ENCODE assay signal across 10 cellular contexts in genomic region chr6:106162926-106163325, GRCh38.
DNase-seq lines count a peak whose midpoint lies in the region; FAIRE-seq and TF ChIP-seq lines count a peak whose summit lies in the region.
"Had no signal": no experiment of that assay in that cellular context is flagged by ENCODE, and none has a peak within 500 bp of the region (broad histone marks: within the 10 kb centered on the region; RNA-seq: fewer than 3 reads in every experiment).

No MANE protein-coding gene starts in this region.

- no peak for FAIRE-seq in small intestine (lab: Jason Lieb, UNC)

- H3K9me3 Mint-ChIP-seq in T-helper 1 cell treated with Interleukin-12 subunit alpha and Interleukin-12 subunit beta and Interleukin-4 antibody, amounts not matched to agents 30 μg/mL and 1 μg/mL, for 36 hours, result no peaks in the 10 kb centered on the region
- no peaks in the 10 kb centered on the region for H3K9me3 Mint-ChIP-seq in dendritic cell treated with granulocyte-macrophage colony-stimulating factor and Interleukin-4, amounts not matched to agents 40 ng/mL and 50 ng/mL, for 4 days
- H3K9me3 Mint-ChIP-seq: brain had no signal

- no peaks in the 10 kb centered on the region for H3K36me3 ChIP-seq in small intestine (ENCODE audit: control insufficient read depth in 2 of 2, insufficient read depth in 2 of 2, low read length in 2 of 2)

- H3K4me1 Mint-ChIP-seq in T-helper 1 cell treated with Interleukin-12 subunit alpha and Interleukin-12 subunit beta and Interleukin-4 antibody, amounts not matched to agents 30 μg/mL and 1 μg/mL, for 36 hours (ENCODE audit: low read depth), result peaks cover 41% of the 10 kb centered on the region
- H3K4me1 Mint-ChIP-seq in dendritic cell treated with granulocyte-macrophage colony-stimulating factor and Interleukin-4, amounts not matched to agents 40 ng/mL and 50 ng/mL, for 4 days (ENCODE audit: low read depth), result peaks cover 59% of the 10 kb centered on the region

- peak overlapping the region; percentile 94 for H3K27ac Mint-ChIP-seq in T-helper 1 cell treated with Interleukin-12 subunit alpha and Interleukin-12 subunit beta and Interleukin-4 antibody, amounts not matched to agents 30 μg/mL and 1 μg/mL, for 36 hours
- H3K27ac Mint-ChIP-seq in dendritic cell treated with granulocyte-macrophage colony-stimulating factor and Interleukin-4, amounts not matched to agents 40 ng/mL and 50 ng/mL, for 4 days, result peak overlapping the region; percentile 95

- TF ChIP-seq CTCF in NB4 (IDR thresholded peaks at IDR 0.05; ENCODE audit: low read depth, low read length), result no peak

- no peaks in the 10 kb centered on the region for H3K27me3 ChIP-seq in small intestine (ENCODE audit: control insufficient read depth in 2 of 2, insufficient read depth in 2 of 2, low read length in 2 of 2)

- H3K4me1 ChIP-seq in small intestine (ENCODE audit: control insufficient read depth in 2 of 2, insufficient read depth in 1 of 2, low read depth in 1 of 2, low read length in 1 of 2), result peaks cover 0 to 7% of the 10 kb centered on the region in 2 donors

- H3K9me3 ChIP-seq in small intestine (ENCODE audit: control insufficient read depth, low read depth), result no peaks in the 10 kb centered on the region

- peak overlapping the region; percentile 70 for H3K4me3 Mint-ChIP-seq in T-helper 1 cell treated with Interleukin-12 subunit alpha and Interleukin-12 subunit beta and Interleukin-4 antibody, amounts not matched to agents 30 μg/mL and 1 μg/mL, for 36 hours
- H3K4me3 Mint-ChIP-seq in dendritic cell treated with granulocyte-macrophage colony-stimulating factor and Interleukin-4, amounts not matched to agents 40 ng/mL and 50 ng/mL, for 4 days, result no peak overlapping the region
- H3K4me3 Mint-ChIP-seq: brain had no signal

- intact Hi-C loops in dendritic cell treated with granulocyte-macrophage colony-stimulating factor and Interleukin-4, amounts not matched to agents 40 ng/mL and 50 ng/mL, for 4 days (cut with micrococcal nuclease), result loop anchor here (5.0 kb wide), 2 partner anchors 76 to 166 kb away; partner anchors contain the start of gene PRDM1

- H3K27me3 Mint-ChIP-seq in T-helper 1 cell treated with Interleukin-12 subunit alpha and Interleukin-12 subunit beta and Interleukin-4 antibody, amounts not matched to agents 30 μg/mL and 1 μg/mL, for 36 hours (ENCODE audit: low read depth), result no peaks in the 10 kb centered on the region
- H3K27me3 Mint-ChIP-seq in dendritic cell treated with granulocyte-macrophage colony-stimulating factor and Interleukin-4, amounts not matched to agents 40 ng/mL and 50 ng/mL, for 4 days, result no peaks in the 10 kb centered on the region

- peaks cover 2% of the 10 kb centered on the region for H3K36me3 Mint-ChIP-seq in T-helper 1 cell treated with Interleukin-12 subunit alpha and Interleukin-12 subunit beta and Interleukin-4 antibody, amounts not matched to agents 30 μg/mL and 1 μg/mL, for 36 hours (ENCODE audit: low read depth)
- no peaks in the 10 kb centered on the region for H3K36me3 Mint-ChIP-seq in dendritic cell treated with granulocyte-macrophage colony-stimulating factor and Interleukin-4, amounts not matched to agents 40 ng/mL and 50 ng/mL, for 4 days (ENCODE audit: low read depth)
- H3K36me3 Mint-ChIP-seq: brain had no signal

- WGBS in small intestine, 3 donors, result 61 to 88% (median 78%) methylated on average over 4 of the region's 4 CpGs

- H3K4me3 ChIP-seq in NB4 (ENCODE audit: low read depth, low read length) (peak overlapping the region; percentile 53), small intestine (ENCODE audit: low read depth in 1 of 2, low read length in 2 of 2) (no peak overlapping the region)

- no peak for TF ChIP-seq POLR2A in NB4 (IDR thresholded peaks at IDR 0.05; ENCODE audit: extremely low read depth, insufficient read length)

- peak overlapping the region; percentile 13 to 91 for H3K27ac ChIP-seq in small intestine (ENCODE audit: low read depth in 1 of 2, low read length in 1 of 2)

- DNase-seq in T-helper 1 cell (no peak), NB4 (ENCODE audit: low read depth) (peak; percentile 34), small intestine (no peak), NCI-H774 (lab: John Stamatoyannopoulos, UW) (no peak), SW480 (ENCODE audit: low spot score) (no peak), GM19238 (ENCODE audit: insufficient read length, low spot score) (no peak)
- DNase-seq: NCI-H1694 treated with DMSO at 0.1 percent for 48 hours had no signal
